In genomic region chr7:4000934-4001333, GRCh38 we compare ENCODE assay signal across 33 cellular contexts.
"Had no signal": no experiment of that assay in that cellular context is flagged by ENCODE, and none has a peak within 500 bp of the region (broad histone marks: within the 10 kb centered on the region; RNA-seq: fewer than 3 reads in every experiment).

No MANE protein-coding gene starts in this region.

- H3K4me1 ChIP-seq: adrenal gland, body of pancreas, breast epithelium had no signal

- DNase-seq: activated CD4-positive, alpha-beta T cell treated with anti-CD3 and anti-CD28 coated beads, Interleukin-2, amount 10 ng/mL, durations not matched to agents 24 days and 14 days; activated CD4-positive, alpha-beta T cell treated with anti-CD3 and anti-CD28 coated beads, Interleukin-2, amount 50 U/mL, for 4 hours; activated CD4-positive, CD25-positive, alpha-beta regulatory T cell; activated CD8-positive, alpha-beta T cell treated with anti-CD3 and anti-CD28 coated beads for 36 hours; activated gamma-delta T cell; activated naive CD4-positive, alpha-beta T cell treated with anti-CD3 and anti-CD28 coated beads for 36 hours; activated T-cell treated with anti-CD3 and anti-CD28 coated beads, Interleukin-2, amount 50 U/mL, for 1 hour; activated T-cell treated with anti-CD3 and anti-CD28 coated beads, Interleukin-2, amount 50 U/mL, for 72 hours; adrenal gland; body of pancreas; MM.1S; MV-4-11; NCI-H1092 treated with DMSO at 0.1 percent for 48 hours; NCI-H1417; NCI-H146; NCI-H187; NCI-H2029 treated with DMSO at 0.1 percent for 48 hours; NCI-H2107; NCI-H2171; NCI-H510A; NCI-H526; NCI-H748 treated with DMSO at 0.1 percent for 48 hours; NK-92 treated with Interleukin-12 subunit alpha and Interleukin-12 subunit beta, amount 100 ng/mL, for 24 hours; Right ventricle myocardium superior; SW 1271; T-helper 1 cell; T-helper 2 cell; T-helper 9 cell; WERI-Rb-1 had no signal

- H3K9me3 Mint-ChIP-seq: activated CD4-positive, alpha-beta T cell treated with anti-CD3 and anti-CD28 coated beads, Interleukin-2, amount 10 ng/mL, durations not matched to agents 24 days and 14 days; activated CD8-positive, alpha-beta T cell treated with anti-CD3 and anti-CD28 coated beads for 36 hours; activated naive CD4-positive, alpha-beta T cell treated with anti-CD3 and anti-CD28 coated beads for 36 hours; activated naive CD4-positive, alpha-beta T cell treated with anti-CD3 and anti-CD28 coated beads, Interleukin-2, amount 50 U/mL, for 72 hours; activated T-cell treated with anti-CD3 and anti-CD28 coated beads, Interleukin-2, amount 50 U/mL, for 72 hours; activated T-helper 17 cell treated with anti-CD3 and anti-CD28 coated beads, Interleukin-2, amount 50 U/mL, for 72 hours had no signal

- H3K27ac Mint-ChIP-seq: activated CD4-positive, alpha-beta T cell treated with anti-CD3 and anti-CD28 coated beads, Interleukin-2, amount 10 ng/mL, durations not matched to agents 24 days and 14 days; activated CD8-positive, alpha-beta T cell treated with anti-CD3 and anti-CD28 coated beads for 36 hours; activated naive CD4-positive, alpha-beta T cell treated with anti-CD3 and anti-CD28 coated beads for 36 hours; activated naive CD4-positive, alpha-beta T cell treated with anti-CD3 and anti-CD28 coated beads, Interleukin-2, amount 50 U/mL, for 72 hours; activated T-cell treated with anti-CD3 and anti-CD28 coated beads, Interleukin-2, amount 50 U/mL, for 72 hours; activated T-helper 17 cell treated with anti-CD3 and anti-CD28 coated beads, Interleukin-2, amount 50 U/mL, for 72 hours had no signal

- ATAC-seq: activated CD8-positive, alpha-beta T cell treated with anti-CD3 and anti-CD28 coated beads for 36 hours; activated naive CD4-positive, alpha-beta T cell treated with anti-CD3 and anti-CD28 coated beads, Interleukin-2, amount 50 U/mL, for 72 hours; activated T-cell treated with anti-CD3 and anti-CD28 coated beads, Interleukin-2, amount 50 U/mL, for 72 hours; activated T-helper 17 cell treated with anti-CD3 and anti-CD28 coated beads, Interleukin-2, amount 50 U/mL, for 72 hours; body of pancreas had no signal

- H3K27me3 ChIP-seq: body of pancreas, breast epithelium had no signal

- H3K36me3 ChIP-seq: adrenal gland, breast epithelium, WERI-Rb-1 had no signal

- H3K27ac ChIP-seq: adrenal gland, body of pancreas, breast epithelium, KMS-11, WERI-Rb-1 had no signal

- H3K4me3 ChIP-seq: adrenal gland, body of pancreas, breast epithelium had no signal

- H3K4me1 Mint-ChIP-seq: activated CD4-positive, alpha-beta T cell treated with anti-CD3 and anti-CD28 coated beads, Interleukin-2, amount 10 ng/mL, durations not matched to agents 24 days and 14 days; activated T-helper 17 cell treated with anti-CD3 and anti-CD28 coated beads, Interleukin-2, amount 50 U/mL, for 72 hours had no signal

- H3K36me3 Mint-ChIP-seq: activated naive CD4-positive, alpha-beta T cell treated with anti-CD3 and anti-CD28 coated beads, Interleukin-2, amount 50 U/mL, for 72 hours had no signal

- H3K4me3 Mint-ChIP-seq: activated CD4-positive, alpha-beta T cell treated with anti-CD3 and anti-CD28 coated beads, Interleukin-2, amount 10 ng/mL, durations not matched to agents 24 days and 14 days; activated CD8-positive, alpha-beta T cell treated with anti-CD3 and anti-CD28 coated beads for 36 hours; activated naive CD4-positive, alpha-beta T cell treated with anti-CD3 and anti-CD28 coated beads for 36 hours; activated T-cell treated with anti-CD3 and anti-CD28 coated beads, Interleukin-2, amount 50 U/mL, for 72 hours; activated T-helper 17 cell treated with anti-CD3 and anti-CD28 coated beads, Interleukin-2, amount 50 U/mL, for 72 hours had no signal

- H3K9me3 ChIP-seq: adrenal gland, body of pancreas, breast epithelium had no signal
